Comparison of ENCODE assay signal across 14 cellular contexts in the genomic region with DNA sequence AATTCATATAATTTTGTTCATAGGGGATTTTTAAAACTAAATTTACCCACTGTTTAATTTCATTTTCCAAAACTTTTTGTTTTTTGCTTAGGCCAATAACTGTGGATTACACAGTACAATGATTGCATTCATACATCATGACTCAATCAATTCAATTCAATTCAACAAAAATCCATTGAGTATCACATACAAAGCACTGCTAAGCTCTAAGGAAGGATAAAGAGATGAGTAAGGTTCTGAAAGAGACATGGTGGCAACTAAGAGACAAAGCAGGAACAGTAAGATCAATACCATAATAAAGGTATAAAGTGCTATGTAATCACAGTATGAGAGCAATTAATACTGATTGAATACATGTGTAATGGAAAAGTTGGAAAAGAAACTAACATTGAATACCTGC. TPM values are rescaled to one million over a fixed set of nuclear protein-coding genes. Genes with fewer than 3 reads are reported as not detected.
DNase-seq lines count a peak whose midpoint lies in the region; ATAC-seq, FAIRE-seq and TF ChIP-seq lines count a peak whose summit lies in the region.
"Had no signal": no experiment of that assay in that cellular context is flagged by ENCODE, and none has a peak within 500 bp of the region (broad histone marks: within the 10 kb centered on the region; RNA-seq: fewer than 3 reads in every experiment).

No MANE protein-coding gene starts in this region.

- H3K27ac ChIP-seq in HCT116 (ENCODE audit: low read depth, low read length): no peak overlapping the region
- H3K27ac ChIP-seq in HepG2 (ENCODE audit: extremely low read length, insufficient read depth, low read length): no peak overlapping the region
- H3K27ac ChIP-seq: SK-N-MC, testis had no signal

- intact Hi-C loops in HCT116 (cut with micrococcal nuclease) (no loop called here), HepG2 (cut with micrococcal nuclease; ENCODE audit: unreplicated experiment) (no loop called here)

- ATAC-seq in HCT116: no peak
- no peak for ATAC-seq in HepG2
- no peak for ATAC-seq in GM18907 (IDR thresholded peaks at IDR 0.05; ENCODE audit: unreplicated experiment)

- H2AFZ ChIP-seq in HCT116 (ENCODE audit: low read depth, low read length, poor library complexity, severe bottlenecking): peak overlapping the region; percentile 23
- H2AFZ ChIP-seq in HepG2 (ENCODE audit: low read length): no peak overlapping the region
- H2AFZ ChIP-seq: hepatocyte had no signal

- peaks cover 0 to 20% of the 10 kb centered on the region in 2 experiments; a peak in 2 of 4 replicates for H3K4me1 ChIP-seq in HCT116 (ENCODE audit: control insufficient read depth in 1 of 2, insufficient read depth in 2 of 2, low read length in 2 of 2)
- peaks cover 46% of the 10 kb centered on the region for H3K4me1 ChIP-seq in skeletal muscle satellite cell (ENCODE audit: control insufficient read depth, insufficient read depth, low read length)
- no peaks in the 10 kb centered on the region for H3K4me1 ChIP-seq in HepG2 (ENCODE audit: insufficient read depth, low read length)
- H3K4me1 ChIP-seq: testis had no signal

- H4K20me1 ChIP-seq in HCT116 (ENCODE audit: insufficient read depth): no peaks in the 10 kb centered on the region
- no peaks in the 10 kb centered on the region for H4K20me1 ChIP-seq in HepG2 (ENCODE audit: insufficient read depth, low read length)

- H3K9ac ChIP-seq in HCT116 (ENCODE audit: low read length): no peak overlapping the region
- peak overlapping the region; percentile 51 for H3K9ac ChIP-seq in skeletal muscle satellite cell (ENCODE audit: low read depth, low read length)
- H3K9ac ChIP-seq in HepG2 (ENCODE audit: insufficient read depth, low read depth, low read length): no peak overlapping the region

- RAD21 ChIA-PET in HCT116 (lab: Charles Lee; ENCODE audit: low non-redundant PET in 1 of 2, low total read pairs in 2 of 2, uncharacterized antibody in 2 of 2, unreplicated experiment in 2 of 2): no interaction called here

- H3K79me2 ChIP-seq in HCT116 (ENCODE audit: insufficient read depth, low read length) (no peaks in the 10 kb centered on the region), HepG2 (ENCODE audit: insufficient read depth, low read length) (no peaks in the 10 kb centered on the region)
- H3K79me2 ChIP-seq: hepatocyte had no signal

- H3K9me3 ChIP-seq in HCT116 (ENCODE audit: control insufficient read depth in 1 of 2, insufficient read depth in 1 of 2, low read depth in 1 of 2, low read length in 2 of 2) (no peaks in the 10 kb centered on the region), skeletal muscle satellite cell (replicated peaks; ENCODE audit: low read length) (no peaks in the 10 kb centered on the region), HepG2 (ENCODE audit: low read length) (no peaks in the 10 kb centered on the region)
- H3K9me3 ChIP-seq: testis had no signal

- CTCF ChIA-PET in HCT116 (lab: Charles Lee) (no interaction called here), HepG2 (lab: Yijun Ruan, JAX; ENCODE audit: low intra/inter-chr PET ratio, low total read pairs) (no interaction called here)

- in situ Hi-C loops in HepG2 (cut with HindIII; ENCODE audit: extremely low pct_ligation_motif_present, low pct_unique_long_range_greater_than_20kb): no loop called here

- H3K36me3 ChIP-seq in HCT116 (ENCODE audit: control insufficient read depth in 1 of 2, insufficient read depth in 2 of 2, low read length in 2 of 2): no peaks in the 10 kb centered on the region
- H3K36me3 ChIP-seq in skeletal muscle satellite cell (ENCODE audit: insufficient read depth, low read length): no peaks in the 10 kb centered on the region
- no peaks in the 10 kb centered on the region for H3K36me3 ChIP-seq in HepG2 (replicated peaks in 1 of 2; ENCODE audit: control insufficient read depth in 1 of 2, insufficient read depth in 2 of 2, low read length in 2 of 2)

- no peak for FAIRE-seq in HepG2 (lab: Jason Lieb, UNC)

- BruUV-seq in HCT116 (replicated peaks; lab: Mats Ljungman, UMichigan) (no TSS peak), HepG2 (replicated peaks; lab: Mats Ljungman, UMichigan) (no TSS peak)

- POLR2A ChIA-PET in HCT116 (lab: Charles Lee) (no interaction called here), HepG2 (lab: Yijun Ruan, JAX) (no interaction called here)

- TF ChIP-seq CTCF in HCT116 (IDR thresholded peaks at IDR 0.05 in 2 of 3, conservative IDR thresholded peaks at IDR 0.05 in 1 of 3; ENCODE audit: borderline replicate concordance in 1 of 3, insufficient read depth in 1 of 3, low read depth in 2 of 3, low read length in 2 of 3) (no peak), epithelial cell of esophagus (IDR thresholded peaks at IDR 0.05; ENCODE audit: insufficient read depth, low read depth, low read length, missing control alignments) (no peak), HepG2 (CRISPR knock-in tag; IDR thresholded peaks at IDR 0.05) (no peak)

- no peaks in the 10 kb centered on the region for H3K9me2 ChIP-seq in HCT116 (ENCODE audit: insufficient read depth)

- H3K4me2 ChIP-seq in HCT116 (ENCODE audit: low read length) (no peak overlapping the region), skeletal muscle satellite cell (ENCODE audit: low read length) (peak overlapping the region; percentile 63), HepG2 (ENCODE audit: low read depth, low read length) (no peak overlapping the region)
- H3K4me2 ChIP-seq: hepatocyte had no signal

- TF ChIP-seq RAD21 in HCT116 (IDR thresholded peaks at IDR 0.05; ENCODE audit: low read depth) (no peak), HepG2 (CRISPR knock-in tag; IDR thresholded peaks at IDR 0.05) (no peak)

- H3K4me3 ChIP-seq in HCT116 (replicated peaks in 1 of 2; ENCODE audit: low read depth in 1 of 2, low read length in 2 of 2) (no peak overlapping the region), epithelial cell of esophagus (ENCODE audit: low read length) (no peak overlapping the region), skeletal muscle satellite cell (ENCODE audit: low read length) (peak overlapping the region; percentile 25), HepG2 (replicated peaks in 1 of 3; ENCODE audit: insufficient read depth in 1 of 3, low read depth in 2 of 3, low read length in 3 of 3) (no peak overlapping the region)
- H3K4me3 ChIP-seq: hepatocyte, SK-N-MC, testis had no signal

- DNase-seq in HCT116 (ENCODE audit: low read depth, low spot score): no peak
- peak; percentile 37 for DNase-seq in RPMI7951 (ENCODE audit: low read depth)
- DNase-seq in epithelial cell of esophagus (ENCODE audit: low read depth): peak; percentile 62
- no peak for DNase-seq in HepG2 (ENCODE audit: low spot score)
- DNase-seq in AG08395 (ENCODE audit: low spot score): no peak
- DNase-seq: NCI-H2081, testis had no signal

- TF ChIP-seq POLR2A in HCT116 (IDR thresholded peaks at IDR 0.05; ENCODE audit: borderline replicate concordance, extremely low read depth, insufficient read depth, insufficient read length) (no peak), HepG2 (IDR thresholded peaks at IDR 0.05; ENCODE audit: insufficient read depth in 1 of 2, low read depth in 2 of 2, low read length in 2 of 2) (no peak)

- TF ChIP-seq EP300 in HepG2 (IDR thresholded peaks at IDR 0.05; ENCODE audit: low read depth in 2 of 2, low read length in 2 of 2) (no peak), HepG2 (CRISPR knock-in tag; IDR thresholded peaks at IDR 0.05; ENCODE audit: borderline replicate concordance) (no peak)

- H3K27me3 ChIP-seq in HCT116 (ENCODE audit: insufficient read depth, low read length) (no peaks in the 10 kb centered on the region; the same call in 1 of the 2 replicates), skeletal muscle satellite cell (ENCODE audit: control insufficient read depth, insufficient read depth, low read length) (no peaks in the 10 kb centered on the region), HepG2 (ENCODE audit: control insufficient read depth in 1 of 2, insufficient read depth in 2 of 2, low read length in 2 of 2) (peaks cover 0 to 5% of the 10 kb centered on the region in 2 experiments; a peak in 2 of 5 replicates)
- H3K27me3 ChIP-seq: hepatocyte, testis had no signal

RNA-seq across cellular contexts. Expression of gene LAYN, which starts 9.4 kb away (rescaled TPM):
- total RNA-seq in HCT116 (2021; ENCODE audit: unreplicated experiment) (not detected), HepG2 (2016; rRNA removed; fragmentation: Illumina TruSeq; extraction: Trizol) (not detected in 2 replicates)
- not detected in 2 replicates for polyA plus RNA-seq in HCT116 (2012)
- total RNA-seq in RPMI7951 (2014; rRNA removed; shearing (Covaris generic)): 10.9 and 13.3 TPM in 2 replicates
- 7.0 and 11.4 TPM in 2 replicates for total RNA-seq in skeletal muscle satellite cell (2012; rRNA removed)
- not detected in 2 replicates for total RNA-seq in HepG2 (2016; cell fraction: cytosol; rRNA removed; fragmentation: Illumina TruSeq; extraction: Trizol; ENCODE audit: low read depth)
- 0.13 TPM in 1 of 2 replicates, not detected in the other for total RNA-seq in HepG2 (2016; cell fraction: insoluble cytoplasmic fraction; rRNA removed; fragmentation: Illumina TruSeq; extraction: Trizol)
- total RNA-seq in HepG2 (2016; cell fraction: membrane; rRNA removed; fragmentation: Illumina TruSeq; extraction: Trizol): 0.15 and 0.21 TPM in 2 replicates
- total RNA-seq in HepG2 (2016; cell fraction: nucleus; rRNA removed; fragmentation: Illumina TruSeq; extraction: Trizol): 0.16 and 0.22 TPM in 2 replicates
- polyA plus RNA-seq in HepG2 (2011; rRNA removed): 0.17 and 0.29 TPM in 2 replicates
- polyA plus RNA-seq in HepG2 (2011; cell fraction: cytosol; rRNA removed): 0.11 and 0.12 TPM in 2 replicates
- polyA plus RNA-seq in HepG2 (2011; cell fraction: nucleus; rRNA removed): not detected in 2 replicates
- polyA plus RNA-seq in HepG2 (2012): 0.11 TPM in 1 of 2 replicates, not detected in the other
- polyA plus RNA-seq in HepG2 (2016; cell fraction: cytosol; fragmentation: Illumina TruSeq; extraction: Trizol; ENCODE audit: low read depth): 0.07 and 0.15 TPM in 2 replicates
- polyA plus RNA-seq in HepG2 (2016; cell fraction: insoluble cytoplasmic fraction; fragmentation: Illumina TruSeq; extraction: Trizol; ENCODE audit: low read depth): not detected in 2 replicates
- polyA plus RNA-seq in HepG2 (2016; cell fraction: membrane; fragmentation: Illumina TruSeq; extraction: Trizol; ENCODE audit: low read depth): 0.20 TPM in 1 of 2 replicates, not detected in the other
- not detected in 2 replicates for polyA plus RNA-seq in HepG2 (2016; cell fraction: nucleus; fragmentation: Illumina TruSeq; extraction: Trizol; ENCODE audit: insufficient read depth, low read depth)
- 0.10 TPM in 1 of 2 replicates, not detected in the other for polyA minus RNA-seq in HepG2 (2011; rRNA and poly(A)+ RNA removed; ENCODE audit: low replicate concordance)
- not detected in 2 replicates for polyA minus RNA-seq in HepG2 (2011; cell fraction: cytosol; rRNA and poly(A)+ RNA removed)
- polyA minus RNA-seq in HepG2 (2011; cell fraction: nucleus; rRNA and poly(A)+ RNA removed): 0.37 TPM in 1 of 2 replicates, not detected in the other

RNA-seq across cellular contexts. Expression of gene HOATZ, which starts 16.6 kb away (rescaled TPM):
- total RNA-seq in HCT116 (2021; ENCODE audit: unreplicated experiment) (not detected), HepG2 (2016; rRNA removed; fragmentation: Illumina TruSeq; extraction: Trizol) (not detected in 2 replicates)
- not detected in 2 replicates for polyA plus RNA-seq in HCT116 (2012)
- not detected in 2 replicates for total RNA-seq in RPMI7951 (2014; rRNA removed; shearing (Covaris generic))
- total RNA-seq in skeletal muscle satellite cell (2012; rRNA removed): not detected in 2 replicates
- not detected in 2 replicates for total RNA-seq in HepG2 (2016; cell fraction: cytosol; rRNA removed; fragmentation: Illumina TruSeq; extraction: Trizol; ENCODE audit: low read depth)
- total RNA-seq in HepG2 (2016; cell fraction: insoluble cytoplasmic fraction; rRNA removed; fragmentation: Illumina TruSeq; extraction: Trizol): not detected in 2 replicates
- total RNA-seq in HepG2 (2016; cell fraction: membrane; rRNA removed; fragmentation: Illumina TruSeq; extraction: Trizol): not detected in 2 replicates
- not detected in 2 replicates for total RNA-seq in HepG2 (2016; cell fraction: nucleus; rRNA removed; fragmentation: Illumina TruSeq; extraction: Trizol)
- polyA plus RNA-seq in HepG2 (2011; rRNA removed): not detected in 2 replicates
- not detected in 2 replicates for polyA plus RNA-seq in HepG2 (2011; cell fraction: cytosol; rRNA removed)
- polyA plus RNA-seq in HepG2 (2011; cell fraction: nucleus; rRNA removed): not detected in 2 replicates
- not detected in 2 replicates for polyA plus RNA-seq in HepG2 (2012)
- polyA plus RNA-seq in HepG2 (2016; cell fraction: cytosol; fragmentation: Illumina TruSeq; extraction: Trizol; ENCODE audit: low read depth): not detected in 2 replicates
- not detected in 2 replicates for polyA plus RNA-seq in HepG2 (2016; cell fraction: insoluble cytoplasmic fraction; fragmentation: Illumina TruSeq; extraction: Trizol; ENCODE audit: low read depth)
- not detected in 2 replicates for polyA plus RNA-seq in HepG2 (2016; cell fraction: membrane; fragmentation: Illumina TruSeq; extraction: Trizol; ENCODE audit: low read depth)
- not detected in 2 replicates for polyA plus RNA-seq in HepG2 (2016; cell fraction: nucleus; fragmentation: Illumina TruSeq; extraction: Trizol; ENCODE audit: insufficient read depth, low read depth)
- not detected in 2 replicates for polyA minus RNA-seq in HepG2 (2011; rRNA and poly(A)+ RNA removed; ENCODE audit: low replicate concordance)
- not detected in 2 replicates for polyA minus RNA-seq in HepG2 (2011; cell fraction: cytosol; rRNA and poly(A)+ RNA removed)
- polyA minus RNA-seq in HepG2 (2011; cell fraction: nucleus; rRNA and poly(A)+ RNA removed): not detected in 2 replicates
- total RNA-seq: hepatocyte, liver, neural crest cell, skeletal muscle tissue had no signal
- polyA plus RNA-seq: hepatocyte, liver had no signal

RNA-seq across cellular contexts. Expression of gene BTG4, which starts 19.0 kb away (rescaled TPM):
- total RNA-seq in HCT116 (2021; ENCODE audit: unreplicated experiment): not detected
- polyA plus RNA-seq in HCT116 (2012): not detected in 2 replicates
- total RNA-seq in RPMI7951 (2014; rRNA removed; shearing (Covaris generic)): 0.78 TPM in 1 of 2 replicates, not detected in the other
- 0.25 TPM in 1 of 2 replicates, not detected in the other for total RNA-seq in skeletal muscle satellite cell (2012; rRNA removed)
- not detected in 2 replicates for total RNA-seq in HepG2 (2016; rRNA removed; fragmentation: Illumina TruSeq; extraction: Trizol)
- total RNA-seq in HepG2 (2016; cell fraction: cytosol; rRNA removed; fragmentation: Illumina TruSeq; extraction: Trizol; ENCODE audit: low read depth): not detected in 2 replicates
- total RNA-seq in HepG2 (2016; cell fraction: insoluble cytoplasmic fraction; rRNA removed; fragmentation: Illumina TruSeq; extraction: Trizol): not detected in 2 replicates
- not detected in 2 replicates for total RNA-seq in HepG2 (2016; cell fraction: membrane; rRNA removed; fragmentation: Illumina TruSeq; extraction: Trizol)
- total RNA-seq in HepG2 (2016; cell fraction: nucleus; rRNA removed; fragmentation: Illumina TruSeq; extraction: Trizol): not detected in 2 replicates
- polyA plus RNA-seq in HepG2 (2011; rRNA removed): not detected in 2 replicates
- polyA plus RNA-seq in HepG2 (2011; cell fraction: cytosol; rRNA removed): not detected in 2 replicates
- not detected in 2 replicates for polyA plus RNA-seq in HepG2 (2011; cell fraction: nucleus; rRNA removed)
- not detected in 2 replicates for polyA plus RNA-seq in HepG2 (2012)
- not detected in 2 replicates for polyA plus RNA-seq in HepG2 (2016; cell fraction: cytosol; fragmentation: Illumina TruSeq; extraction: Trizol; ENCODE audit: low read depth)
- not detected in 2 replicates for polyA plus RNA-seq in HepG2 (2016; cell fraction: insoluble cytoplasmic fraction; fragmentation: Illumina TruSeq; extraction: Trizol; ENCODE audit: low read depth)
- polyA plus RNA-seq in HepG2 (2016; cell fraction: membrane; fragmentation: Illumina TruSeq; extraction: Trizol; ENCODE audit: low read depth): not detected in 2 replicates
- polyA plus RNA-seq in HepG2 (2016; cell fraction: nucleus; fragmentation: Illumina TruSeq; extraction: Trizol; ENCODE audit: insufficient read depth, low read depth): not detected in 2 replicates
- polyA minus RNA-seq in HepG2 (2011; rRNA and poly(A)+ RNA removed; ENCODE audit: low replicate concordance): not detected in 2 replicates
- not detected in 2 replicates for polyA minus RNA-seq in HepG2 (2011; cell fraction: cytosol; rRNA and poly(A)+ RNA removed)
- polyA minus RNA-seq in HepG2 (2011; cell fraction: nucleus; rRNA and poly(A)+ RNA removed): not detected in 2 replicates
- total RNA-seq: hepatocyte, liver, neural crest cell, skeletal muscle tissue had no signal
- polyA plus RNA-seq: hepatocyte, liver had no signal

Comparison
In these comparisons a context has a peak if more than half of its experiments do, and no peak if none do; other contexts are left out.
1. DNase-seq: peak in RPMI7951 (single experiment) and epithelial cell of esophagus (single experiment); none in HCT116 (single experiment), HepG2 (single experiment) and AG08395 (single experiment).